19 cellular contexts compared by ENCODE assay signal in the genomic region with DNA sequence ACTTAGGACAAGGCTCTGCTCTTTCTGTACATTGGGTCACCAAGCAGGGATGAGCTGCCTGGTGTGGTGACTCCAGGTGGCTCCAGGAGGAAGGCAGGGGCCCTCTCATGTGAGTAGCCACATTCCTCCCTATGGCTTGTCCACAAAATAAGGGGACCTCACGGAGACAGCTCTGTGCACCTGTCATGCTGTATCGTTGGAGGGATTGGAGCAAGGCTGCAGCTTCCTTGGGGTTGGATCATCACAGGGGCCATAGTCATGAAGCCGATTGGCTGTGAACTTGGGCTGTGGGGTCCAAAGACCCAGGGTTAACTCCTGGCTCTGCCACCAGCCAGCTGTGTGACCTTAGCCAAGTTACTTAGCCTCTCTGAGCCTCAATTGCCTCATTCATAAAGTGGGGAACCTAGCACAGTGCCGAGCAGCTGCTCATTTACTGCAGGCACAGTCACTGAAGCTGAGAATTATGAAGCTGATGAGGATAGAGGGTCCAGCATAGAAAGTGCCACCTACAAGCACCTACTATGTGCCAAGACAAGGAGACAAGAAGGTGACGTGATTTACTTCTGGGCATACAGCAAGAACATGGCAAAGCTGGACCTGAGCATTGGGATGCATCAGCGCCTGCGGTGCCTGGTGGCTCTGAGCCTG. TPM values are rescaled to one million over a fixed set of nuclear protein-coding genes. Genes with fewer than 3 reads are reported as not detected.
A peak's percentile ranks its signal among the peaks of the same experiment; 100 is the strongest.
DNase-seq lines count a peak whose midpoint lies in the region; TF ChIP-seq lines count a peak whose summit lies in the region.
"Had no signal": no experiment of that assay in that cellular context is flagged by ENCODE, and none has a peak within 500 bp of the region (broad histone marks: within the 10 kb centered on the region; RNA-seq: fewer than 3 reads in every experiment).

No MANE protein-coding gene starts in this region.

- H3K27me3 ChIP-seq in ascending aorta (no peaks in the 10 kb centered on the region), mucosa of rectum (ENCODE audit: control insufficient read depth in 2 of 2, insufficient read depth in 2 of 2, low read length in 2 of 2) (no peaks in the 10 kb centered on the region), skeletal muscle tissue (ENCODE audit: control insufficient read depth in 3 of 3, insufficient read depth in 3 of 3, low read length in 3 of 3) (no peaks in the 10 kb centered on the region)
- H3K27me3 ChIP-seq: suprapubic skin had no signal

- no peaks in the 10 kb centered on the region for H3K4me1 ChIP-seq in HEK293 (ENCODE audit: control insufficient read depth, insufficient read depth, low read length)
- H3K4me1 ChIP-seq in ascending aorta: peaks cover 9 to 41% of the 10 kb centered on the region in 2 donors
- peaks cover 49 to 61% of the 10 kb centered on the region in 2 donors for H3K4me1 ChIP-seq in mucosa of rectum (ENCODE audit: control insufficient read depth in 2 of 2, insufficient read depth in 2 of 2, low read length in 2 of 2)
- peaks cover 35 to 64% (median 53%) of the 10 kb centered on the region in 3 donors for H3K4me1 ChIP-seq in skeletal muscle tissue (ENCODE audit: control insufficient read depth in 3 of 3, insufficient read depth in 3 of 3, low read length in 3 of 3)
- H3K4me1 ChIP-seq: parathyroid adenoma had no signal

- H3K9me3 ChIP-seq in HEK293 (ENCODE audit: control insufficient read depth, insufficient read depth, low read depth, low read length): no peaks in the 10 kb centered on the region
- no peaks in the 10 kb centered on the region for H3K9me3 ChIP-seq in ascending aorta
- H3K9me3 ChIP-seq in mucosa of rectum (ENCODE audit: control insufficient read depth in 2 of 2, low read length in 2 of 2): no peaks in the 10 kb centered on the region
- no peaks in the 10 kb centered on the region for H3K9me3 ChIP-seq in skeletal muscle tissue (ENCODE audit: control insufficient read depth in 3 of 3, low read length in 3 of 3)
- H3K9me3 ChIP-seq: suprapubic skin had no signal

- CTCF ChIA-PET in HEK293 (lab: Yijun Ruan, JAX): no interaction called here

- POLR2A ChIA-PET in HEK293 (lab: Yijun Ruan, JAX): no interaction called here

- DNase-seq in ascending aorta (ENCODE audit: low spot score in 2 of 2) (no peak), NCI-H1417 treated with DMSO at 0.1 percent for 48 hours (lab: John Stamatoyannopoulos, UW) (no peak), substantia nigra (lab: John Stamatoyannopoulos, UW) (no peak), NOMO-1 treated with dmso at 0.1 percent for 144 hours (lab: John Stamatoyannopoulos, UW; ENCODE audit: unreplicated experiment) (no peak)
- DNase-seq: activated CD4-positive, alpha-beta T cell treated with anti-CD3 and anti-CD28 coated beads, Interleukin-2, amount 10 ng/mL, durations not matched to agents 24 days and 14 days; activated naive CD4-positive, alpha-beta T cell treated with anti-CD3 and anti-CD28 coated beads, Interleukin-2, amount 10 ng/mL, durations not matched to agents 7 days and 5 days; amniotic stem cell; H7; Kasumi-1; mesendoderm; naive thymus-derived CD8-positive, alpha-beta T cell; NCI-H187; stimulated activated CD4-positive, alpha-beta T cell treated with anti-CD3 and anti-CD28 coated beads, Interleukin-2, amount 100 ng/mL, for 24 hours had no signal

- TF ChIP-seq CTCF in HEK293 (tag by site-specific recombination; IDR thresholded peaks at IDR 0.05) (no peak), ascending aorta (IDR thresholded peaks at IDR 0.05) (no peak)

- H3K36me3 ChIP-seq in HEK293 (ENCODE audit: control insufficient read depth in 2 of 2, insufficient read depth in 1 of 2, low read length in 2 of 2): no peaks in the 10 kb centered on the region
- H3K36me3 ChIP-seq in ascending aorta: no peaks in the 10 kb centered on the region
- H3K36me3 ChIP-seq in mucosa of rectum (ENCODE audit: control insufficient read depth in 2 of 2, insufficient read depth in 2 of 2, low read length in 2 of 2): no peaks in the 10 kb centered on the region
- H3K36me3 ChIP-seq in skeletal muscle tissue (ENCODE audit: control insufficient read depth in 3 of 3, insufficient read depth in 3 of 3, low read length in 3 of 3): no peaks in the 10 kb centered on the region
- H3K36me3 ChIP-seq: suprapubic skin had no signal

- intact Hi-C loops in ascending aorta (cut with DNase I): loop anchor here (1.0 to 5.0 kb wide), 3 partner anchors 12 to 498 kb away; partner anchors contain the start of gene KIAA0232

- H3K4me3 ChIP-seq in HEK293 (ENCODE audit: low read depth, low read length) (no peak overlapping the region), ascending aorta (no peak overlapping the region), mucosa of rectum (ENCODE audit: low read length in 2 of 2) (no peak overlapping the region), skeletal muscle tissue (ENCODE audit: low read length in 3 of 3) (peak overlapping the region in 2 of 3 donors; percentile 10 to 35)
- H3K4me3 ChIP-seq: suprapubic skin had no signal

- H3K9ac ChIP-seq in mucosa of rectum (ENCODE audit: low read depth in 1 of 2, low read length in 2 of 2) (peak overlapping the region in 1 of 2 donors; percentile 15), skeletal muscle tissue (ENCODE audit: low read depth in 1 of 3, low read length in 3 of 3) (peak overlapping the region in 2 of 3 donors; percentile 74)
- H3K9ac ChIP-seq: parathyroid adenoma had no signal

- no peak overlapping the region for H3K27ac ChIP-seq in HEK293 (ENCODE audit: extremely low read depth, low read depth, low read length)
- peak overlapping the region; percentile 83 to 90 for H3K27ac ChIP-seq in ascending aorta
- peak overlapping the region; percentile 28 to 86 for H3K27ac ChIP-seq in mucosa of rectum (ENCODE audit: low read depth in 2 of 2, low read length in 2 of 2)
- H3K27ac ChIP-seq in skeletal muscle tissue (ENCODE audit: low read depth, low read length): peak overlapping the region; percentile 89
- no peak overlapping the region for H3K27ac ChIP-seq in substantia nigra (ENCODE audit: low read depth, low read length, poor library complexity, severe bottlenecking)
- H3K27ac ChIP-seq: parathyroid adenoma, suprapubic skin, VCaP had no signal

TF ChIP-seq in HEK293, 187 proteins besides CTCF, POLR2A, EP300 and RAD21:
- TF ChIP-seq ZNF768 (tag by site-specific recombination; IDR thresholded peaks at IDR 0.05) (peak; percentile 37; the same call in 1 of the 2 replicates), ZNF266 (tag by site-specific recombination; IDR thresholded peaks at IDR 0.05; ENCODE audit: low read depth) (no peak)

RNA-seq across cellular contexts. Expression of gene KIAA0232, which starts 11.8 kb away (rescaled TPM):
- 15.9 TPM for total RNA-seq in ascending aorta
- 12.5 TPM for total RNA-seq in skeletal muscle tissue

RNA-seq across cellular contexts. Expression of gene BLOC1S4, which starts 54.7 kb away (rescaled TPM):
- total RNA-seq in ascending aorta (37.5 TPM), skeletal muscle tissue (6.3 TPM)

Comparison
In these comparisons a context has a peak if more than half of its experiments do, and no peak if none do; other contexts are left out.
1. H3K27ac ChIP-seq: peak in ascending aorta (2 of 2), mucosa of rectum (2 of 2) and skeletal muscle tissue (single experiment); none in HEK293 (single experiment) and substantia nigra (single experiment).
2. H3K4me3 ChIP-seq: peak in skeletal muscle tissue (2 of 3); none in HEK293 (single experiment), ascending aorta (0 of 2) and mucosa of rectum (0 of 2).